ENCODE assay signal across 15 cellular contexts in the genomic region with DNA sequence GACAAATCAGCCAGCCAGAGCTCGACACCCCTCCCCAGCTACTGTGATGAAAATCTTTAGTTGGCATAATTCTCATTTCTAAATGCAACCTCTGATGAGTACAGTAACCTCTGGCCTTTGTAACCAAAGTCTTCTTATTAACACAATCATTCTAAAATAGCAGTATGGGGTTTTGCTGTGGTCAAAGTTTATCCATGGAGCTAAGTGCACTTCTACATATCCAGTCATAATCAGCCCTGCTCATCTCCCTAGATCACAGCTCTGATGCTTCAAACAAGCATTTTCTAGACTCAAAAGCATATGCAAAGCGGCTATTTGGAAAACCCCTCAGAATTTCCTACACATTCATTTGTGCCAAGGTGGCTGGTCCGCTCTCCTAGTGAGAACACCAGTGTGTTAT.
A peak's percentile ranks its signal among the peaks of the same experiment; 100 is the strongest.
DNase-seq lines count a peak whose midpoint lies in the region; ATAC-seq and TF ChIP-seq lines count a peak whose summit lies in the region.
"Had no signal": no experiment of that assay in that cellular context is flagged by ENCODE, and none has a peak within 500 bp of the region (broad histone marks: within the 10 kb centered on the region; RNA-seq: fewer than 3 reads in every experiment).

No MANE protein-coding gene starts in this region.

- H3K9me3 Mint-ChIP-seq in activated naive CD4-positive, alpha-beta T cell treated with anti-CD3 and anti-CD28 coated beads for 36 hours, result no peaks in the 10 kb centered on the region
- no peaks in the 10 kb centered on the region for H3K9me3 Mint-ChIP-seq in activated naive CD4-positive, alpha-beta T cell treated with anti-CD3 and anti-CD28 coated beads, Interleukin-2, amount 10 ng/mL, durations not matched to agents 7 days and 5 days
- H3K9me3 Mint-ChIP-seq: HFFc6 had no signal

- H3K27ac Mint-ChIP-seq in activated naive CD4-positive, alpha-beta T cell treated with anti-CD3 and anti-CD28 coated beads for 36 hours, result no peak overlapping the region
- H3K27ac Mint-ChIP-seq in activated naive CD4-positive, alpha-beta T cell treated with anti-CD3 and anti-CD28 coated beads, Interleukin-2, amount 10 ng/mL, durations not matched to agents 7 days and 5 days, result no peak overlapping the region
- H3K27ac Mint-ChIP-seq: HFFc6 had no signal

- H3K4me3 ChIP-seq in right cardiac atrium (ENCODE audit: low read length), result no peak overlapping the region
- no peak overlapping the region for H3K4me3 ChIP-seq in upper lobe of right lung
- H3K4me3 ChIP-seq: tibial nerve had no signal

- TF ChIP-seq CTCF in upper lobe of right lung (IDR thresholded peaks at IDR 0.05), result no peak

- intact Hi-C loops in activated naive CD4-positive, alpha-beta T cell treated with anti-CD3 and anti-CD28 coated beads for 36 hours (cut with micrococcal nuclease), result no loop called here
- intact Hi-C loops in posterior cingulate gyrus (cut with DNase I), result no loop called here
- intact Hi-C loops in right cardiac atrium (cut with DNase I), result no loop called here
- intact Hi-C loops in upper lobe of right lung (cut with DNase I), result no loop called here

- no peaks in the 10 kb centered on the region for H3K36me3 ChIP-seq in upper lobe of right lung
- H3K36me3 ChIP-seq: tibial nerve had no signal

- no peaks in the 10 kb centered on the region for H3K4me1 ChIP-seq in right cardiac atrium (ENCODE audit: control insufficient read depth, insufficient read depth, low read length)
- H3K4me1 ChIP-seq in upper lobe of right lung, result no peaks in the 10 kb centered on the region
- H3K4me1 ChIP-seq: tibial nerve had no signal

- DNase-seq in activated naive CD4-positive, alpha-beta T cell treated with anti-CD3 and anti-CD28 coated beads for 36 hours, result peak; percentile 4
- DNase-seq in activated naive CD4-positive, alpha-beta T cell treated with anti-CD3 and anti-CD28 coated beads, Interleukin-2, amount 10 ng/mL, durations not matched to agents 7 days and 5 days, result no peak
- DNase-seq in posterior cingulate gyrus (no peak), ACHN (no peak), right cardiac atrium (no peak), upper lobe of right lung (no peak)
- DNase-seq: caudate nucleus, HFFc6, left cardiac atrium, NCI-H1092 treated with DMSO at 0.1 percent for 48 hours, occipital lobe, T-helper 9 cell had no signal

- 71% methylated on average over 3 of the region's 3 CpGs for WGBS in right cardiac atrium

- in situ Hi-C loops in ACHN (cut with HindIII; ENCODE audit: low pct_ligation_motif_present, low pct_unique_long_range_greater_than_20kb, low sequenced_read_pairs), result no loop called here

- H3K4me3 Mint-ChIP-seq in activated naive CD4-positive, alpha-beta T cell treated with anti-CD3 and anti-CD28 coated beads for 36 hours, result no peak overlapping the region
- H3K4me3 Mint-ChIP-seq in activated naive CD4-positive, alpha-beta T cell treated with anti-CD3 and anti-CD28 coated beads, Interleukin-2, amount 10 ng/mL, durations not matched to agents 7 days and 5 days, result no peak overlapping the region
- H3K4me3 Mint-ChIP-seq: HFFc6 had no signal

- H3K27ac ChIP-seq in right cardiac atrium (ENCODE audit: low read length), result no peak overlapping the region
- H3K27ac ChIP-seq in upper lobe of right lung, result no peak overlapping the region
- H3K27ac ChIP-seq: tibial nerve had no signal

- CTCF ChIA-PET in activated naive CD4-positive, alpha-beta T cell treated with anti-CD3 and anti-CD28 coated beads for 36 hours (lab: Charles Lee), result interaction anchor here (0.8 kb wide), 1 partner anchor 9 kb away, joined by 5 read pairs; no protein-coding TSS in a partner anchor
- CTCF ChIA-PET in activated naive CD4-positive, alpha-beta T cell treated with anti-CD3 and anti-CD28 coated beads, Interleukin-2, amount 10 ng/mL, durations not matched to agents 7 days and 5 days (lab: Charles Lee), result no interaction called here

- H3K9me3 ChIP-seq in right cardiac atrium (ENCODE audit: control insufficient read depth, low read length), result no peaks in the 10 kb centered on the region
- no peaks in the 10 kb centered on the region for H3K9me3 ChIP-seq in upper lobe of right lung
- H3K9me3 ChIP-seq: tibial nerve had no signal

- H3K27me3 ChIP-seq in right cardiac atrium (ENCODE audit: control insufficient read depth, insufficient read depth) (no peaks in the 10 kb centered on the region), upper lobe of right lung (no peaks in the 10 kb centered on the region)
- H3K27me3 ChIP-seq: tibial nerve had no signal

- H3K36me3 Mint-ChIP-seq in activated naive CD4-positive, alpha-beta T cell treated with anti-CD3 and anti-CD28 coated beads for 36 hours (ENCODE audit: low read depth), result no peaks in the 10 kb centered on the region
- no peaks in the 10 kb centered on the region for H3K36me3 Mint-ChIP-seq in activated naive CD4-positive, alpha-beta T cell treated with anti-CD3 and anti-CD28 coated beads, Interleukin-2, amount 10 ng/mL, durations not matched to agents 7 days and 5 days

- H3K4me1 Mint-ChIP-seq in activated naive CD4-positive, alpha-beta T cell treated with anti-CD3 and anti-CD28 coated beads for 36 hours (ENCODE audit: low read depth), result no peaks in the 10 kb centered on the region
- H3K4me1 Mint-ChIP-seq in activated naive CD4-positive, alpha-beta T cell treated with anti-CD3 and anti-CD28 coated beads, Interleukin-2, amount 10 ng/mL, durations not matched to agents 7 days and 5 days, result no peaks in the 10 kb centered on the region

- ATAC-seq in GM21717 (IDR thresholded peaks at IDR 0.05; ENCODE audit: unreplicated experiment), result peak; percentile 81
- peak; percentile 60 for ATAC-seq in HG03159 (IDR thresholded peaks at IDR 0.05; ENCODE audit: unreplicated experiment)
- ATAC-seq in right cardiac atrium, result no peak
- ATAC-seq in upper lobe of right lung, result no peak
- ATAC-seq: left cardiac atrium had no signal

- no peaks in the 10 kb centered on the region for H3K27me3 Mint-ChIP-seq in activated naive CD4-positive, alpha-beta T cell treated with anti-CD3 and anti-CD28 coated beads for 36 hours (ENCODE audit: low read depth)
- no peaks in the 10 kb centered on the region for H3K27me3 Mint-ChIP-seq in activated naive CD4-positive, alpha-beta T cell treated with anti-CD3 and anti-CD28 coated beads, Interleukin-2, amount 10 ng/mL, durations not matched to agents 7 days and 5 days

Comparison
In these comparisons a context has a peak if more than half of its experiments do, and no peak if none do; other contexts are left out.
1. ATAC-seq: peak in GM21717 (single experiment) and HG03159 (single experiment); none in right cardiac atrium (0 of 2) and upper lobe of right lung (single experiment).